ENCODE assay signal across 18 cellular contexts in genomic region chr14:64946310-64947045, GRCh38. TPM values are rescaled to one million over a fixed set of nuclear protein-coding genes. Genes with fewer than 3 reads are reported as not detected.
"Had no signal": no experiment of that assay in that cellular context is flagged by ENCODE, and none has a peak within 500 bp of the region (broad histone marks: within the 10 kb centered on the region; RNA-seq: fewer than 3 reads in every experiment).

No MANE protein-coding gene starts in this region.

- H3K4me1 ChIP-seq: lower lobe of right lung, sigmoid colon, testis had no signal

- H3K27ac Mint-ChIP-seq: activated CD8-positive, alpha-beta T cell treated with anti-CD3 and anti-CD28 coated beads for 36 hours; activated T-helper 1 cell treated with anti-CD3 and anti-CD28 coated beads, Interleukin-12 subunit alpha, Interleukin-12 subunit beta, Interleukin-2, Interleukin-4 antibody, amounts not matched to agents 30 ng/mL and 10 ng/mL and 1 ng/mL, durations not matched to agents 14 hours and 24 hours and 36 hours; nephron had no signal

- FAIRE-seq: astrocyte, frontal cortex had no signal

- H3K9me3 ChIP-seq: lower lobe of right lung, sigmoid colon, spleen, stomach, testis, upper lobe of right lung had no signal

- H3K27me3 ChIP-seq: sigmoid colon, spleen, stomach, testis, upper lobe of right lung had no signal

- H3K4me3 Mint-ChIP-seq: activated CD8-positive, alpha-beta T cell treated with anti-CD3 and anti-CD28 coated beads for 36 hours; activated T-helper 1 cell treated with anti-CD3 and anti-CD28 coated beads, Interleukin-12 subunit alpha, Interleukin-12 subunit beta, Interleukin-2, Interleukin-4 antibody, amounts not matched to agents 30 ng/mL and 10 ng/mL and 1 ng/mL, durations not matched to agents 14 hours and 24 hours and 36 hours; nephron had no signal

- H3K4me3 ChIP-seq: lower lobe of right lung, sigmoid colon, spleen, stomach, testis, upper lobe of right lung had no signal

- DNase-seq: activated CD8-positive, alpha-beta memory T cell treated with anti-CD3 and anti-CD28 coated beads, Interleukin-2, amount 50 U/mL, for 48 hours; activated CD8-positive, alpha-beta T cell treated with anti-CD3 and anti-CD28 coated beads for 36 hours; activated naive CD4-positive, alpha-beta T cell; lower lobe of right lung; sigmoid colon; spleen; stomach; testis; upper lobe of right lung had no signal

- H3K9me3 Mint-ChIP-seq: activated CD8-positive, alpha-beta T cell treated with anti-CD3 and anti-CD28 coated beads for 36 hours; activated T-helper 1 cell treated with anti-CD3 and anti-CD28 coated beads, Interleukin-12 subunit alpha, Interleukin-12 subunit beta, Interleukin-2, Interleukin-4 antibody, amounts not matched to agents 30 ng/mL and 10 ng/mL and 1 ng/mL, durations not matched to agents 14 hours and 24 hours and 36 hours; nephron had no signal

- H3K27me3 Mint-ChIP-seq: activated CD8-positive, alpha-beta T cell treated with anti-CD3 and anti-CD28 coated beads for 36 hours had no signal

- H3K27ac ChIP-seq: lower lobe of right lung, sigmoid colon, spleen, stomach, testis, upper lobe of right lung, VCaP had no signal

- ATAC-seq: activated CD8-positive, alpha-beta T cell treated with anti-CD3 and anti-CD28 coated beads for 36 hours; lower lobe of right lung; upper lobe of right lung had no signal

RNA-seq across cellular contexts. Expression of gene GPX2, which starts 3.9 kb away (rescaled TPM):
- total RNA-seq: activated CD8-positive, alpha-beta T cell treated with anti-CD3 and anti-CD28 coated beads for 36 hours; activated T-helper 1 cell treated with anti-CD3 and anti-CD28 coated beads, Interleukin-12 subunit alpha, Interleukin-12 subunit beta, Interleukin-2, Interleukin-4 antibody, amounts not matched to agents 30 ng/mL and 10 ng/mL and 1 ng/mL, durations not matched to agents 14 hours and 24 hours and 36 hours; astrocyte; dermis microvascular lymphatic vessel endothelial cell; epithelial cell of proximal tubule; frontal cortex; lower lobe of right lung; osteocyte; pulmonary artery endothelial cell; spleen had no signal
